ENCODE assay signal across 8 cellular contexts in genomic region chr5:177005619-177006264, GRCh38. TPM values are rescaled to one million over a fixed set of nuclear protein-coding genes. Genes with fewer than 3 reads are reported as not detected.
DNase-seq lines count a peak whose midpoint lies in the region; ATAC-seq, FAIRE-seq and TF ChIP-seq lines count a peak whose summit lies in the region.

No MANE protein-coding gene starts in this region.

- TF ChIP-seq CTCF in pancreas (IDR thresholded peaks at IDR 0.05) = peak in 3 of 4 donors; percentile 17 to 32 (median 25)
- peak in 4 of 5 experiments; percentile 42 to 71 (median 52) for TF ChIP-seq CTCF in tibial nerve (IDR thresholded peaks at IDR 0.05)

- H3K36me3 ChIP-seq in HUES64 (ENCODE audit: insufficient read depth, low read length) (0 out of 2 replicates have a peak, but pooled peaks cover 3% of the 10 kb centered on the region), pancreas (no peaks in the 10 kb centered on the region), tibial nerve (no peaks in the 10 kb centered on the region)

- TF ChIP-seq POLR2A in tibial nerve (IDR thresholded peaks at IDR 0.05) = no peak

- under 1% methylated on average over 51 of the region's 51 CpGs for WGBS in HUES64
- WGBS in pancreas, 2 donors = 0% methylated on average over 50 to 51 of the region's 51 CpGs
- WGBS in tibial nerve, 2 donors = 1 to 2% methylated on average over 49 to 50 of the region's 51 CpGs

- H3K4me3 ChIP-seq in HUES64 (ENCODE audit: low read length) (peak overlapping the region; percentile 85), pancreas (peak overlapping the region; percentile 57 to 98 (median 80)), tibial nerve (peak overlapping the region; percentile 71 to 92 (median 89))

- ATAC-seq in GM21381 (IDR thresholded peaks at IDR 0.05; ENCODE audit: unreplicated experiment) = peak; percentile 37
- ATAC-seq in Right ventricle myocardium superior (ENCODE audit: poor library complexity) = peak; percentile 87
- ATAC-seq in pancreas = peak; percentile 78 to 90 (median 82)

- DNase-seq in Caki2 (ENCODE audit: low read depth) (peak; percentile 69), SK-MEL-5 (ENCODE audit: low read depth, low spot score) (peak; percentile 26), Right ventricle myocardium superior (peak; percentile 83), pancreas (peak; percentile 47 to 90 (median 78)), tibial nerve (ENCODE audit: low spot score in 2 of 2) (peak; percentile 45 to 49)
- DNase-seq in activated naive CD4-positive, alpha-beta T cell treated with anti-CD3 and anti-CD28 coated beads, Interleukin-2, amount 50 U/mL, for 16 hours = peak; percentile 77

- peak overlapping the region; percentile 93 for H3K9ac ChIP-seq in HUES64 (ENCODE audit: low read depth, low read length)

- no peak for FAIRE-seq in pancreas (lab: Jason Lieb, UNC)

- no peaks in the 10 kb centered on the region for H3K27me3 ChIP-seq in HUES64 (ENCODE audit: insufficient read depth, low read length)
- no peaks in the 10 kb centered on the region for H3K27me3 ChIP-seq in pancreas
- H3K27me3 ChIP-seq in tibial nerve = no peaks in the 10 kb centered on the region

- intact Hi-C loops in Right ventricle myocardium superior (cut with DNase I) = no loop called here
- intact Hi-C loops in pancreas (cut with DNase I) = no loop called here

- H3K27ac ChIP-seq in HUES64 (ENCODE audit: low read depth, low read length) = peak overlapping the region; percentile 96
- peak overlapping the region; percentile 84 to 95 (median 91) for H3K27ac ChIP-seq in pancreas
- H3K27ac ChIP-seq in tibial nerve = peak overlapping the region; percentile 70 to 96 (median 93)

- no peaks in the 10 kb centered on the region for H3K9me3 ChIP-seq in HUES64 (ENCODE audit: insufficient read depth, low read depth, low read length)
- no peaks in the 10 kb centered on the region for H3K9me3 ChIP-seq in pancreas
- H3K9me3 ChIP-seq in tibial nerve = peaks cover 0 to 2% (median 0%) of the 10 kb centered on the region in 4 donors

- TF ChIP-seq EP300 in tibial nerve (IDR thresholded peaks at IDR 0.05) = peak in 1 of 2 donors; percentile 17

- in situ Hi-C loops in Caki2 (cut with HindIII; ENCODE audit: low pct_unique_long_range_greater_than_20kb, low sequenced_read_pairs) (no loop called here), SK-MEL-5 (cut with HindIII; ENCODE audit: low pct_unique_long_range_greater_than_20kb, low sequenced_read_pairs) (no loop called here)

- H3K4me1 ChIP-seq in HUES64 (ENCODE audit: insufficient read depth, low read length) = peaks cover 3% of the 10 kb centered on the region
- peaks cover 5 to 13% (median 8%) of the 10 kb centered on the region in 3 donors for H3K4me1 ChIP-seq in pancreas
- peaks cover 0 to 23% (median 16%) of the 10 kb centered on the region in 4 donors for H3K4me1 ChIP-seq in tibial nerve

RNA-seq across cellular contexts. Expression of gene UIMC1, which starts 0.8 kb away (rescaled TPM):
- 41.8 and 72.2 TPM in 2 replicates for total RNA-seq in Caki2 (2014; rRNA removed; shearing (Covaris generic); ENCODE audit: low replicate concordance)
- polyA plus RNA-seq in HUES64 (2013, experiment 1 of 2) = 24.7 TPM
- 27.5 TPM for polyA plus RNA-seq in HUES64 (2013, experiment 2 of 2)
- 14.3 and 14.9 TPM in 2 replicates for total RNA-seq in SK-MEL-5 (2014; rRNA removed; shearing (Covaris generic))
- polyA plus RNA-seq in SK-MEL-5 (2015; cell fraction: cytosol; rRNA removed) = 13.4 and 17.8 TPM in 2 replicates
- 34.9 and 37.6 TPM in 2 replicates for polyA plus RNA-seq in SK-MEL-5 (2015; cell fraction: nucleus; rRNA removed)
- 32.1 TPM for total RNA-seq in Right ventricle myocardium superior
- 10 to 100 TPM; 19.9 to 29.5 (median 21.9) TPM for total RNA-seq in pancreas
- polyA plus RNA-seq in pancreas = 10 to 100 TPM; 24.1 to 28.0 TPM
- total RNA-seq in tibial nerve = 10 to 100 TPM; 40.2 to 56.7 (median 44.6) TPM

RNA-seq across cellular contexts. Expression of gene ZNF346, which starts 16.8 kb away (rescaled TPM):
- total RNA-seq in Caki2 (2014; rRNA removed; shearing (Covaris generic); ENCODE audit: low replicate concordance) = 23.8 and 26.0 TPM in 2 replicates
- polyA plus RNA-seq in HUES64 (2013, experiment 1 of 2) = 16.2 TPM
- polyA plus RNA-seq in HUES64 (2013, experiment 2 of 2) = 18.6 TPM
- total RNA-seq in SK-MEL-5 (2014; rRNA removed; shearing (Covaris generic)) = 9.0 and 9.2 TPM in 2 replicates
- polyA plus RNA-seq in SK-MEL-5 (2015; cell fraction: cytosol; rRNA removed) = 7.9 and 9.1 TPM in 2 replicates
- 11.8 and 15.1 TPM in 2 replicates for polyA plus RNA-seq in SK-MEL-5 (2015; cell fraction: nucleus; rRNA removed)
- 5.7 TPM for total RNA-seq in Right ventricle myocardium superior
- total RNA-seq in pancreas = 10 to 100 TPM in 1 of 6 donors, 1 to 10 TPM in 5; 6.9 to 10.4 (median 8.6) TPM
- polyA plus RNA-seq in pancreas = 1 to 10 TPM; 4.5 to 6.6 TPM
- total RNA-seq in tibial nerve = 10 to 100 TPM; 17.6 to 24.9 (median 18.8) TPM

Comparison
In these comparisons a context has a peak if more than half of its experiments do, and no peak if none do; other contexts are left out.
1. Peak in every context shown above with its lines: DNase-seq, ATAC-seq, H3K4me3 ChIP-seq and H3K27ac ChIP-seq.
2. DNase-seq: peak in every context shown above with its lines; median percentile 83 in Right ventricle myocardium superior; 78 in pancreas; 77 in activated naive CD4-positive, alpha-beta T cell treated with anti-CD3 and anti-CD28 coated beads, Interleukin-2, amount 50 U/mL, for 16 hours; 69 in Caki2; 47 in tibial nerve; 26 in SK-MEL-5.
3. ATAC-seq: peak in every context shown above with its lines; median percentile 87 in Right ventricle myocardium superior; 82 in pancreas; 37 in GM21381.